In the genomic region with DNA sequence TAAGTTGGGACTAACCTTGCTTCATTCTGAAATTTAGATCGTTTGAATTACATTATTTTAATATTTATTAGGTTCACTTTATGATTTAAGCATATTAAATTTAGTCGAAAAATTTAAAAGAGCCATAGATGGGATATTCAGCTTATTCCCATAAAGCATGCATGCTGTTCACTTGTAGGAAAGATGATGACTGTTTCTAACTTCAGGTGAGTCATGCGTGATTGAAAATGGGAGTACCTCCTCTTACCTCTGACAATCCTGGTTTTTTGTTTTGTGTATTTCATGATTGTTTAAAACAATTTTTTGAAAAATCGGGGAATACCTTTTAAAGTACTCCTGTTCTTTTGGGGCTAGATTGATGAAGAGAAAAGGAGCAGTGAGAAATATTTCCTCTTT, we compare ENCODE assay signal across 8 cellular contexts. TPM values are rescaled to one million over a fixed set of nuclear protein-coding genes. Genes with fewer than 3 reads are reported as not detected.
DNase-seq lines count a peak whose midpoint lies in the region; ATAC-seq, FAIRE-seq and TF ChIP-seq lines count a peak whose summit lies in the region.

No MANE protein-coding gene starts in this region.

- no peak overlapping the region for H2AK5ac ChIP-seq in H1 (ENCODE audit: low read depth, low read length)

- H3K79me1 ChIP-seq in H1 (ENCODE audit: low read depth, low read length) = peaks cover 4% of the 10 kb centered on the region; the same call in 1 of the 2 replicates

- H3K36me3 ChIP-seq in Caco-2 (ENCODE audit: control insufficient read depth, insufficient read depth, low read length) = no peaks in the 10 kb centered on the region
- H3K36me3 ChIP-seq in H1 (ENCODE audit: control insufficient read depth in 2 of 4, insufficient read depth in 4 of 4, low read length in 3 of 4) = peaks cover 3 to 6% (median 5%) of the 10 kb centered on the region in 4 experiments; a peak in 7 of 8 replicates
- H3K36me3 ChIP-seq in neuron (ENCODE audit: insufficient read depth, low read length) = peaks cover 35% of the 10 kb centered on the region

- DNase-seq in Caco-2 = no peak
- DNase-seq in NCI-H69 (lab: John Stamatoyannopoulos, UW) = peak; percentile 6
- DNase-seq in H1 (ENCODE audit: low read depth in 1 of 2, low spot score in 2 of 2) = no peak
- DNase-seq in GOT3 (lab: John Stamatoyannopoulos, UW) = no peak

- H3K9me3 ChIP-seq in Caco-2 = no peaks in the 10 kb centered on the region
- H3K9me3 ChIP-seq in H1 (ENCODE audit: insufficient read depth in 2 of 2, low read depth in 1 of 2, low read length in 1 of 2) = no peaks in the 10 kb centered on the region
- H3K9me3 ChIP-seq in neuron (ENCODE audit: low read length) = peaks cover 4% of the 10 kb centered on the region

- no peak overlapping the region for H3K18ac ChIP-seq in H1 (ENCODE audit: extremely low read depth, low read length)

- H3K27ac Mint-ChIP-seq in Caco-2 (ENCODE audit: unreplicated experiment) = peak overlapping the region; percentile 97

- peaks cover 37% of the 10 kb centered on the region for H3K4me1 Mint-ChIP-seq in Caco-2 (ENCODE audit: low read depth, unreplicated experiment)

- no peak overlapping the region for H2BK15ac ChIP-seq in H1 (ENCODE audit: low read length)

- no peak for FAIRE-seq in H1 (lab: Jason Lieb, UNC)

- peaks cover 6% of the 10 kb centered on the region for H3K23me2 ChIP-seq in H1 (ENCODE audit: low read depth, low read length)

- CTCF ChIA-PET in Caco-2 (lab: Charles Lee) (no interaction called here), H1 (lab: Charles Lee; ENCODE audit: partially characterized antibody) (no interaction called here)

- no peak overlapping the region for H3K56ac ChIP-seq in H1 (replicated peaks; ENCODE audit: insufficient read length, low read depth, low read length)

- no peak overlapping the region for H2BK12ac ChIP-seq in H1 (ENCODE audit: low read depth, low read length)

- H2BK120ac ChIP-seq in H1 (replicated peaks; ENCODE audit: low read depth, low read length) = no peak overlapping the region

- no peak for ATAC-seq in HG03175 (IDR thresholded peaks at IDR 0.05; ENCODE audit: unreplicated experiment)
- no peak for ATAC-seq in HG03521 (IDR thresholded peaks at IDR 0.05; ENCODE audit: unreplicated experiment)
- ATAC-seq in GM21786 (IDR thresholded peaks at IDR 0.05; ENCODE audit: unreplicated experiment) = no peak

- H3K9me3 Mint-ChIP-seq in Caco-2 (ENCODE audit: unreplicated experiment) = no peaks in the 10 kb centered on the region

- TF ChIP-seq CTCF in Caco-2 (IDR thresholded peaks at IDR 0.05; ENCODE audit: insufficient read depth in 1 of 2, low read depth in 1 of 2, low read length in 1 of 2, severe bottlenecking in 1 of 2, unreplicated experiment in 1 of 2) (no peak), H1 (IDR thresholded peaks at IDR 0.05; ENCODE audit: control extremely low read depth in 1 of 3, insufficient read depth in 1 of 3, low read depth in 1 of 3, low read length in 3 of 3) (no peak)

- H3K27me3 ChIP-seq in Caco-2 (replicated peaks; ENCODE audit: control insufficient read depth, insufficient read depth, low read length) (no peaks in the 10 kb centered on the region), H1 (replicated peaks in 1 of 4; ENCODE audit: control insufficient read depth in 3 of 4, extremely low read depth in 1 of 4, insufficient read depth in 3 of 4, low read length in 3 of 4) (no peaks in the 10 kb centered on the region), neuron (ENCODE audit: insufficient read depth, low read length) (no peaks in the 10 kb centered on the region)

- no peak overlapping the region for H3K23ac ChIP-seq in H1 (ENCODE audit: insufficient read length)

- H2AFZ ChIP-seq in H1 (ENCODE audit: low read length) (no peak overlapping the region), neuron (ENCODE audit: low read depth, low read length) (no peak overlapping the region)

- H3K4ac ChIP-seq in H1 (replicated peaks; ENCODE audit: insufficient read length, low read depth, low read length) = no peak overlapping the region

- H3K9ac ChIP-seq in H1 (replicated peaks in 1 of 4; ENCODE audit: extremely low read depth in 1 of 4, low read depth in 3 of 4, low read length in 3 of 4) = peak overlapping the region in 3 of 4 experiments; percentile 87 to 96 (median 89); a peak in 2 of 7 replicates

- no peak overlapping the region for H4K91ac ChIP-seq in H1 (replicated peaks; ENCODE audit: insufficient read length, low read length)

- no peak for TF ChIP-seq POLR2A in H1 (IDR thresholded peaks at IDR 0.05; ENCODE audit: control extremely low read depth in 1 of 2, low read depth in 2 of 2, low read length in 2 of 2)

- peak overlapping the region; percentile 71 to 85 for H3K4me2 ChIP-seq in H1 (ENCODE audit: insufficient read depth in 1 of 2, low read depth in 2 of 2, low read length in 2 of 2)

- H3K4me3 ChIP-seq in Caco-2 (ENCODE audit: low read depth, low read length) = peak overlapping the region; percentile 98
- H3K4me3 ChIP-seq in H1 (ENCODE audit: extremely low read depth in 1 of 4, insufficient read depth in 2 of 4, low read depth in 3 of 4, low read length in 4 of 4) = peak overlapping the region; percentile 70 to 96 (median 92)
- H3K4me3 ChIP-seq in neuron (ENCODE audit: low read length) = peak overlapping the region; percentile 98

- WGBS in H1 (ENCODE audit: extremely low coverage in 1 of 2, insufficient coverage in 1 of 2, insufficient read length in 1 of 2, insufficient replicate concordance in 2 of 2, low coverage in 1 of 2, low lambda C conversion rate in 2 of 2, missing lambda C conversion rate in 1 of 2), 2 experiments = 19% methylated on average over 4 of the region's 4 CpGs; no CpG with 5 or more reads in 1 of the 2 experiments

- no peak for TF ChIP-seq EP300 in H1 (IDR thresholded peaks at IDR 0.05; ENCODE audit: borderline replicate concordance in 1 of 2, low read depth in 2 of 2, low read length in 2 of 2)

- no peak overlapping the region for H3K27ac ChIP-seq in H1 (ENCODE audit: low read depth, low read length)

- no peak overlapping the region for H4K8ac ChIP-seq in H1 (ENCODE audit: extremely low read depth, insufficient read depth, low read length)

- no peak for TF ChIP-seq RAD21 in H1 (IDR thresholded peaks at IDR 0.05 in 1 of 2, conservative IDR thresholded peaks at IDR 0.05 in 1 of 2; ENCODE audit: low read depth in 2 of 2, low read length in 2 of 2)

- BruUV-seq in Caco-2 (replicated peaks; lab: Mats Ljungman, UMichigan) = TSS peak; percentile 42

- intact Hi-C loops in Caco-2 (cut with micrococcal nuclease; ENCODE audit: unreplicated experiment) = loop anchor here (2.0 to 5.0 kb wide), 3 partner anchors 13 to 307 kb away; no protein-coding TSS in a partner anchor

- H3K4me1 ChIP-seq in Caco-2 (peaks cover 37% of the 10 kb centered on the region), H1 (replicated peaks in 1 of 4; ENCODE audit: control insufficient read depth in 3 of 4, insufficient read depth in 4 of 4, low read length in 3 of 4) (peaks cover 2 to 13% (median 8%) of the 10 kb centered on the region in 4 experiments), neuron (ENCODE audit: insufficient read depth, low read length) (peaks cover 40% of the 10 kb centered on the region)

- H4K20me1 ChIP-seq in H1 (replicated peaks in 1 of 2; ENCODE audit: control insufficient read depth in 1 of 2, insufficient read depth in 2 of 2, low read length in 2 of 2) = peaks cover 10 to 14% of the 10 kb centered on the region in 2 experiments

- H3K4me3 Mint-ChIP-seq in Caco-2 (ENCODE audit: unreplicated experiment) = peak overlapping the region; percentile 96

- no peak overlapping the region for H4K5ac ChIP-seq in H1 (ENCODE audit: insufficient read length, low read depth, low read length)

- POLR2A ChIA-PET in Caco-2 (lab: Charles Lee) = interaction anchor here (0.5 to 2.0 kb wide), 4 partner anchors 24 to 869 kb away, joined by 3 to 14 read pairs (median 3); a partner anchor contains a TSS
- POLR2A ChIA-PET in H1 (lab: Charles Lee; ENCODE audit: partially characterized antibody) = interaction anchor here (0.6 to 2.1 kb wide), 5 partner anchors 9 to 109 kb away, joined by 3 to 8 read pairs (median 3); a partner anchor contains a TSS

- H3K14ac ChIP-seq in H1 (ENCODE audit: insufficient read length) = no peak overlapping the region

- no peak overlapping the region for H2BK5ac ChIP-seq in H1 (ENCODE audit: low read depth, low read length)

- peaks cover 56% of the 10 kb centered on the region for H3K36me3 Mint-ChIP-seq in Caco-2 (ENCODE audit: insufficient read depth, unreplicated experiment)

- H2BK20ac ChIP-seq in H1 (ENCODE audit: low read length) = no peak overlapping the region

- H3K27me3 Mint-ChIP-seq in Caco-2 (ENCODE audit: insufficient read depth, unreplicated experiment) = no peaks in the 10 kb centered on the region

- peaks cover 35 to 72% of the 10 kb centered on the region in 2 experiments for H3K79me2 ChIP-seq in H1 (ENCODE audit: control insufficient read depth in 1 of 2, insufficient read depth in 2 of 2, low read length in 2 of 2)

TF ChIP-seq in H1, 55 proteins besides CTCF, POLR2A, EP300 and RAD21 (continues in another document):
- no peak for TF ChIP-seq HDAC6 (IDR thresholded peaks at IDR 0.05; ENCODE audit: low read depth, low read length)
- TF ChIP-seq SP4 (IDR thresholded peaks at IDR 0.05; ENCODE audit: low read length) = no peak
- TF ChIP-seq GTF2F1 (IDR thresholded peaks at IDR 0.05; ENCODE audit: borderline replicate concordance, low read depth, low read length) = no peak
- TF ChIP-seq SUZ12 (IDR thresholded peaks at IDR 0.05; ENCODE audit: low read length) = no peak
- no peak for TF ChIP-seq SP2 (IDR thresholded peaks at IDR 0.05; ENCODE audit: low read length)
- TF ChIP-seq CHD1 (IDR thresholded peaks at IDR 0.05; ENCODE audit: low read depth, low read length) = no peak
- no peak for TF ChIP-seq CEBPB (IDR thresholded peaks at IDR 0.05; ENCODE audit: low read depth, low read length)
- no peak for TF ChIP-seq POU5F1 (IDR thresholded peaks at IDR 0.05; ENCODE audit: low read depth, low read length)

RNA-seq across cellular contexts. Expression of a gene that starts 1.4 kb away (rescaled TPM):
- 46.7 and 48.5 TPM in 2 replicates for total RNA-seq in Caco-2 (2022)
- total RNA-seq in H1 (2021; fragmentation: NEBNext Ultra II Directional; extraction: Animal tissue kit (Norgen Biotek cat#: 25700)) = 71.8 and 73.6 TPM in 2 replicates
- 15.9 and 23.3 TPM in 2 replicates for polyA plus RNA-seq in H1 (2011; rRNA removed)
- polyA plus RNA-seq in H1 (2011; cell fraction: cytosol; rRNA removed) = 29.5 TPM
- 18.5 TPM for polyA plus RNA-seq in H1 (2011; cell fraction: nucleus; rRNA removed)
- 24.4 to 51.4 TPM (median 34.8 TPM) in 4 replicates for polyA plus RNA-seq in H1 (2012, experiment 1 of 2)
- 1.9 TPM for polyA plus RNA-seq in H1 (2012, experiment 2 of 2)
- 30.0 TPM for polyA plus RNA-seq in H1 (2013, experiment 1 of 2)
- 33.5 TPM for polyA plus RNA-seq in H1 (2013, experiment 2 of 2)
- polyA minus RNA-seq in H1 (2011; rRNA and poly(A)+ RNA removed) = 84.8 and 117 TPM in 2 replicates
- polyA minus RNA-seq in H1 (2011; cell fraction: cytosol; rRNA and poly(A)+ RNA removed) = 53.6 TPM
- 47.9 TPM for polyA minus RNA-seq in H1 (2011; cell fraction: nucleus; rRNA and poly(A)+ RNA removed)
